ENCODE assay signal across 8 cellular contexts in genomic region chrX:135484636-135485289, GRCh38. TPM values are rescaled to one million over a fixed set of nuclear protein-coding genes. Genes with fewer than 3 reads are reported as not detected.
DNase-seq lines count a peak whose midpoint lies in the region; ATAC-seq and TF ChIP-seq lines count a peak whose summit lies in the region.

No MANE protein-coding gene starts in this region.

- H3K4me3 Mint-ChIP-seq in activated T-cell treated with anti-CD3 and anti-CD28 coated beads, Interleukin-2, amount 50 U/mL, for 4 hours: no peak overlapping the region
- H3K4me3 Mint-ChIP-seq in T-helper 17 cell: no peak overlapping the region

- no peaks in the 10 kb centered on the region for H3K4me1 Mint-ChIP-seq in activated T-cell treated with anti-CD3 and anti-CD28 coated beads, Interleukin-2, amount 50 U/mL, for 4 hours (ENCODE audit: low read depth)
- no peaks in the 10 kb centered on the region for H3K4me1 Mint-ChIP-seq in T-helper 17 cell

- H3K9me3 ChIP-seq in body of pancreas: no peaks in the 10 kb centered on the region
- H3K9me3 ChIP-seq in left lung: no peaks in the 10 kb centered on the region
- no peaks in the 10 kb centered on the region for H3K9me3 ChIP-seq in T-helper 17 cell (ENCODE audit: control insufficient read depth, low read length, poor library complexity, severe bottlenecking)

- intact Hi-C loops in body of pancreas (cut with DNase I): no loop called here
- intact Hi-C loops in left lung (cut with DNase I): no loop called here

- TF ChIP-seq POLR2A in body of pancreas (IDR thresholded peaks at IDR 0.05): no peak

- no peaks in the 10 kb centered on the region for H3K9me3 Mint-ChIP-seq in activated T-cell treated with anti-CD3 and anti-CD28 coated beads, Interleukin-2, amount 50 U/mL, for 4 hours

- no peaks in the 10 kb centered on the region for H3K36me3 Mint-ChIP-seq in activated T-cell treated with anti-CD3 and anti-CD28 coated beads, Interleukin-2, amount 50 U/mL, for 4 hours (ENCODE audit: insufficient read depth)
- H3K36me3 Mint-ChIP-seq in T-helper 17 cell (ENCODE audit: low read depth): no peaks in the 10 kb centered on the region

- DNase-seq in AG09319 (ENCODE audit: extremely low read depth, low read depth): peak; percentile 16
- DNase-seq in GF-D8 (lab: John Stamatoyannopoulos, UW): peak; percentile 1
- DNase-seq in NCI-H2196 (lab: John Stamatoyannopoulos, UW; ENCODE audit: unreplicated experiment): peak; percentile 20
- DNase-seq in body of pancreas: peak in 3 of 4 donors; percentile 10 to 22 (median 17)
- no peak for DNase-seq in left lung
- DNase-seq in activated T-cell treated with anti-CD3 and anti-CD28 coated beads, Interleukin-2, amount 50 U/mL, for 4 hours: no peak
- no peak for DNase-seq in T-helper 17 cell
- DNase-seq in 8988T: no peak

- H3K27me3 ChIP-seq in body of pancreas: no peaks in the 10 kb centered on the region
- no peaks in the 10 kb centered on the region for H3K27me3 ChIP-seq in left lung

- no peak overlapping the region for H3K27ac Mint-ChIP-seq in T-helper 17 cell

- 8 to 13% methylated on average over 2 to 3 of the region's 3 CpGs for WGBS in body of pancreas, 2 donors

- H3K4me3 ChIP-seq in body of pancreas (no peak overlapping the region), left lung (no peak overlapping the region)

- ATAC-seq in body of pancreas: no peak
- ATAC-seq in left lung: peak; percentile 63
- ATAC-seq in activated T-cell treated with anti-CD3 and anti-CD28 coated beads, Interleukin-2, amount 50 U/mL, for 4 hours: no peak
- ATAC-seq in T-helper 17 cell: no peak

- peak; percentile 63 for TF ChIP-seq CTCF in AG09319 (IDR thresholded peaks at IDR 0.05; ENCODE audit: low read depth, low read length)
- TF ChIP-seq CTCF in body of pancreas (IDR thresholded peaks at IDR 0.05): peak in 5 of 7 experiments; percentile 21 to 61 (median 54)
- TF ChIP-seq CTCF in left lung (IDR thresholded peaks at IDR 0.05): peak; percentile 27 to 35

- no peaks in the 10 kb centered on the region for H3K4me1 ChIP-seq in body of pancreas
- no peaks in the 10 kb centered on the region for H3K4me1 ChIP-seq in left lung

- no peaks in the 10 kb centered on the region for H3K36me3 ChIP-seq in body of pancreas (replicated peaks in 1 of 2; ENCODE audit: insufficient read depth in 1 of 2, low read depth in 2 of 2)
- no peaks in the 10 kb centered on the region for H3K36me3 ChIP-seq in left lung

- H3K27ac ChIP-seq in body of pancreas: no peak overlapping the region
- H3K27ac ChIP-seq in left lung: no peak overlapping the region

- H3K27me3 Mint-ChIP-seq in activated T-cell treated with anti-CD3 and anti-CD28 coated beads, Interleukin-2, amount 50 U/mL, for 4 hours (ENCODE audit: low read depth): no peaks in the 10 kb centered on the region
- H3K27me3 Mint-ChIP-seq in T-helper 17 cell: peaks cover 5% of the 10 kb centered on the region

RNA-seq across cellular contexts. Expression of gene INTS6L, which starts 35.7 kb away (rescaled TPM):
- 1 to 10 TPM; 4.7 to 6.9 TPM for total RNA-seq in body of pancreas
- 1 to 10 TPM; 6.2 to 7.2 TPM for total RNA-seq in left lung
- 10 to 100 TPM; 12.1 to 14.9 (median 14.8) TPM for total RNA-seq in activated T-cell treated with anti-CD3 and anti-CD28 coated beads, Interleukin-2, amount 50 U/mL, for 4 hours
- 10 to 100 TPM; 20.2 to 29.8 TPM for total RNA-seq in T-helper 17 cell

Comparison
In these comparisons a context has a peak if more than half of its experiments do, and no peak if none do; other contexts are left out.
1. DNase-seq: peak in AG09319 (single experiment), GF-D8 (single experiment), NCI-H2196 (single experiment) and body of pancreas (3 of 4); none in left lung (0 of 2), activated T-cell treated with anti-CD3 and anti-CD28 coated beads, Interleukin-2, amount 50 U/mL, for 4 hours (single experiment), T-helper 17 cell (0 of 3) and 8988T (single experiment).
2. Peak in every context shown above with its lines, with median percentiles within 50 percentile points of each other: CTCF ChIP-seq.